ENCODE assay signal across 8 cellular contexts in genomic region chr6:118283759-118284158, GRCh38.
DNase-seq lines count a peak whose midpoint lies in the region; ATAC-seq and TF ChIP-seq lines count a peak whose summit lies in the region.

No MANE protein-coding gene starts in this region.

- H3K27ac ChIP-seq in CD4-positive, alpha-beta memory T cell (ENCODE audit: low read depth, low read length): no peak overlapping the region
- H3K27ac ChIP-seq in prostate gland: no peak overlapping the region

- peak; percentile 86 for TF ChIP-seq CTCF in fibroblast of pulmonary artery (IDR thresholded peaks at IDR 0.05; ENCODE audit: low read length, missing control alignments)
- peak; percentile 13 to 64 (median 56) for TF ChIP-seq CTCF in prostate gland (IDR thresholded peaks at IDR 0.05)

- no peaks in the 10 kb centered on the region for H3K36me3 Mint-ChIP-seq in CD4-positive, alpha-beta memory T cell

- H3K4me3 ChIP-seq in CD4-positive, alpha-beta memory T cell (ENCODE audit: low read length in 2 of 2): no peak overlapping the region
- H3K4me3 ChIP-seq in fibroblast of pulmonary artery (replicated peaks; ENCODE audit: low read depth, low read length): no peak overlapping the region
- H3K4me3 ChIP-seq in prostate gland: no peak overlapping the region

- no peak overlapping the region for H3K4me3 Mint-ChIP-seq in CD4-positive, alpha-beta memory T cell

- CTCF ChIA-PET in CD4-positive, alpha-beta memory T cell (lab: Charles Lee; ENCODE audit: partially characterized antibody): interaction anchor here (1.1 to 5.7 kb wide), 8 partner anchors 8 to 825 kb away, joined by 3 to 37 read pairs (median 4); no protein-coding TSS in a partner anchor
- CTCF ChIA-PET in HEK293T (lab: Yijun Ruan, JAX): interaction anchor here (0.6 to 1.6 kb wide), 2 partner anchors 308 to 486 kb away, joined by 4 to 6 read pairs; no protein-coding TSS in a partner anchor

- H3K9me3 Mint-ChIP-seq in CD4-positive, alpha-beta memory T cell: peaks cover 0 to 1% (median 0%) of the 10 kb centered on the region in 8 donors

- no peaks in the 10 kb centered on the region for H3K9me3 ChIP-seq in CD4-positive, alpha-beta memory T cell (ENCODE audit: control insufficient read depth in 1 of 2, low read length in 2 of 2)
- H3K9me3 ChIP-seq in prostate gland: no peaks in the 10 kb centered on the region

- H3K27ac Mint-ChIP-seq in CD4-positive, alpha-beta memory T cell: no peak overlapping the region

- no peaks in the 10 kb centered on the region for H3K27me3 ChIP-seq in CD4-positive, alpha-beta memory T cell (ENCODE audit: insufficient read depth, low read length)
- no peaks in the 10 kb centered on the region for H3K27me3 ChIP-seq in prostate gland (replicated peaks; ENCODE audit: insufficient read depth)

- peaks cover 0 to 1% (median 0%) of the 10 kb centered on the region in 4 donors for H3K4me1 Mint-ChIP-seq in CD4-positive, alpha-beta memory T cell

- H3K27me3 Mint-ChIP-seq in CD4-positive, alpha-beta memory T cell: peaks cover 5 to 7% of the 10 kb centered on the region in 2 donors

- peak; percentile 48 to 60 (median 56) for DNase-seq in CD4-positive, alpha-beta memory T cell
- DNase-seq in HEK293T (ENCODE audit: extremely low spot score): peak; percentile 57
- peak; percentile 62 for DNase-seq in NCI-H510A treated with DMSO at 0.1 percent for 48 hours (lab: John Stamatoyannopoulos, UW)
- peak; percentile 16 for DNase-seq in activated T-cell treated with anti-CD3 and anti-CD28 coated beads for 24 hours (ENCODE audit: low read depth)
- peak; percentile 80 for DNase-seq in fibroblast of pulmonary artery (ENCODE audit: low read depth)
- DNase-seq in prostate gland (ENCODE audit: low spot score): peak; percentile 34

- WGBS in prostate gland: 14% methylated on average over 8 of the region's 8 CpGs

- POLR2A ChIA-PET in CD4-positive, alpha-beta memory T cell (lab: Charles Lee; ENCODE audit: partially characterized antibody): no interaction called here
- POLR2A ChIA-PET in HEK293T (lab: Yijun Ruan, JAX): no interaction called here

- peaks cover 3% of the 10 kb centered on the region for H3K4me1 ChIP-seq in CD4-positive, alpha-beta memory T cell (ENCODE audit: insufficient read depth, low read length)
- no peaks in the 10 kb centered on the region for H3K4me1 ChIP-seq in prostate gland (replicated peaks)

- ATAC-seq in HG03571 (IDR thresholded peaks at IDR 0.05; ENCODE audit: unreplicated experiment) (no peak), HG03039 (IDR thresholded peaks at IDR 0.05; ENCODE audit: unreplicated experiment) (no peak)

- intact Hi-C loops in CD4-positive, alpha-beta memory T cell (cut with micrococcal nuclease): loop anchor here (1.0 to 10.0 kb wide), 8 partner anchors 268 to 827 kb away; partner anchors contain the start of gene ASF1A
- intact Hi-C loops in prostate gland (cut with DNase I): loop anchor here (5.0 to 10.0 kb wide), 2 partner anchors 271 to 299 kb away; no protein-coding TSS in a partner anchor

- no peak for TF ChIP-seq POLR2A in prostate gland (IDR thresholded peaks at IDR 0.05)

- no peaks in the 10 kb centered on the region for H3K36me3 ChIP-seq in CD4-positive, alpha-beta memory T cell (ENCODE audit: insufficient read depth, low read length)
- H3K36me3 ChIP-seq in prostate gland: no peaks in the 10 kb centered on the region

TF ChIP-seq in HEK293T, 16 proteins besides CTCF, POLR2A, EP300 and RAD21:
- TF ChIP-seq CTBP1 (IDR thresholded peaks at IDR 0.05; ENCODE audit: borderline replicate concordance): no peak
- TF ChIP-seq ARNT (IDR thresholded peaks at IDR 0.05): no peak
- TF ChIP-seq TARDBP (IDR thresholded peaks at IDR 0.05): no peak
- TF ChIP-seq SP1 (IDR thresholded peaks at IDR 0.05): no peak
- no peak for TF ChIP-seq LEF1 (IDR thresholded peaks at IDR 0.05; ENCODE audit: borderline replicate concordance)
- no peak for TF ChIP-seq FOXK2 (IDR thresholded peaks at IDR 0.05)
- TF ChIP-seq ZNF384 (IDR thresholded peaks at IDR 0.05): no peak
- TF ChIP-seq FOXA1 (IDR thresholded peaks at IDR 0.05): no peak
- TF ChIP-seq FOXM1 (IDR thresholded peaks at IDR 0.05; ENCODE audit: borderline replicate concordance): no peak
- TF ChIP-seq SUZ12 (IDR thresholded peaks at IDR 0.05): no peak
- TF ChIP-seq L3MBTL2 (conservative IDR thresholded peaks at IDR 0.05): no peak
- no peak for TF ChIP-seq NFRKB (IDR thresholded peaks at IDR 0.05)
- no peak for TF ChIP-seq PKNOX1 (IDR thresholded peaks at IDR 0.05)
- no peak for TF ChIP-seq ELF4 (IDR thresholded peaks at IDR 0.05)
- TF ChIP-seq BHLHE40 (IDR thresholded peaks at IDR 0.05; ENCODE audit: borderline replicate concordance): no peak
- TF ChIP-seq HDGF (IDR thresholded peaks at IDR 0.05; ENCODE audit: borderline replicate concordance): no peak
TF ChIP-seq in HEK293T: peak in this region for 0.

Comparison
In these comparisons a context has a peak if more than half of its experiments do, and no peak if none do; other contexts are left out.
1. DNase-seq: peak in every context shown above with its lines; median percentile 80 in fibroblast of pulmonary artery; 62 in NCI-H510A treated with DMSO at 0.1 percent for 48 hours; 57 in HEK293T; 56 in CD4-positive, alpha-beta memory T cell; 34 in prostate gland; 16 in activated T-cell treated with anti-CD3 and anti-CD28 coated beads for 24 hours.